In genomic region chr19:40549007-40549708, GRCh38 we compare ENCODE assay signal across 8 cellular contexts. TPM values are rescaled to one million over a fixed set of nuclear protein-coding genes. Genes with fewer than 3 reads are reported as not detected.
A peak's percentile ranks its signal among the peaks of the same experiment; 100 is the strongest.
DNase-seq lines count a peak whose midpoint lies in the region; ATAC-seq and TF ChIP-seq lines count a peak whose summit lies in the region.

No MANE protein-coding gene starts in this region.

- no peaks in the 10 kb centered on the region for H3K9me3 Mint-ChIP-seq in activated naive CD8-positive, alpha-beta T cell (ENCODE audit: low read depth)

- H3K36me3 ChIP-seq in BLaER1 (no peaks in the 10 kb centered on the region), iPS DF 6.9 (ENCODE audit: control insufficient read depth, insufficient read depth, low read length) (no peaks in the 10 kb centered on the region)

- no peaks in the 10 kb centered on the region for H3K36me3 Mint-ChIP-seq in activated naive CD8-positive, alpha-beta T cell

- H3K4me1 ChIP-seq in BLaER1 (peaks cover 5% of the 10 kb centered on the region; the same call in 1 of the 2 replicates), iPS DF 6.9 (ENCODE audit: control insufficient read depth, insufficient read depth, low read length) (no peaks in the 10 kb centered on the region; the same call in 1 of the 2 replicates)

- H3K4me3 Mint-ChIP-seq in activated naive CD8-positive, alpha-beta T cell, result peak overlapping the region; percentile 44

- peaks cover 13% of the 10 kb centered on the region for H3K4me1 Mint-ChIP-seq in activated naive CD8-positive, alpha-beta T cell (ENCODE audit: low read depth)

- ATAC-seq in SK-N-SH treated with all-trans-retinoic acid at 6 μM for 48 hours (peak; percentile 99), GM19463 (IDR thresholded peaks at IDR 0.05; ENCODE audit: unreplicated experiment) (no peak), HG03135 (IDR thresholded peaks at IDR 0.05; ENCODE audit: unreplicated experiment) (no peak)

- DNase-seq in HT-29 (ENCODE audit: low spot score) (peak; percentile 77), iPS DF 6.9 (ENCODE audit: low read depth, low spot score) (peak; percentile 82)
- peak; percentile 64 to 70 for DNase-seq in stimulated activated CD4-positive, alpha-beta T cell treated with anti-CD3 and anti-CD28 coated beads, Interleukin-1b, Interleukin-23, amount 100 ng/mL, for 4 hours (ENCODE audit: low read depth in 2 of 2)

- peaks cover 13% of the 10 kb centered on the region for H3K9me3 ChIP-seq in BLaER1
- no peaks in the 10 kb centered on the region; the same call in 1 of the 2 replicates for H3K9me3 ChIP-seq in iPS DF 6.9 (ENCODE audit: control insufficient read depth, insufficient read depth, low read length)

- H3K4me2 ChIP-seq in BLaER1, result peak overlapping the region; percentile 55

- no peak overlapping the region for H3K9ac ChIP-seq in BLaER1

- H3K27me3 ChIP-seq in BLaER1, result peaks cover 16% of the 10 kb centered on the region
- peaks cover 2% of the 10 kb centered on the region; the same call in 1 of the 2 replicates for H3K27me3 ChIP-seq in iPS DF 6.9 (ENCODE audit: control insufficient read depth, insufficient read depth, low read length)

- H3K27ac Mint-ChIP-seq in activated naive CD8-positive, alpha-beta T cell, result no peak overlapping the region

- H3K4me3 ChIP-seq in BLaER1, result no peak overlapping the region
- H3K4me3 ChIP-seq in iPS DF 6.9 (ENCODE audit: low read length), result peak overlapping the region; percentile 7; the same call in 1 of the 2 replicates

- no peaks in the 10 kb centered on the region for H4K20me1 ChIP-seq in BLaER1

- no CpG with 5 or more reads among the region's 43 CpGs for WGBS in iPS DF 6.9 (ENCODE audit: insufficient coverage, insufficient read length)

- peaks cover 30% of the 10 kb centered on the region for H3K27me3 Mint-ChIP-seq in activated naive CD8-positive, alpha-beta T cell

- no peak overlapping the region for H3K27ac ChIP-seq in BLaER1
- no peak overlapping the region for H3K27ac ChIP-seq in iPS DF 6.9 (ENCODE audit: low read length)

TF ChIP-seq in SK-N-SH treated with all-trans-retinoic acid at 6 μM for 48 hours, 23 proteins besides CTCF, POLR2A, EP300 and RAD21:
- no peak for TF ChIP-seq PPARA (CRISPR knock-in tag; IDR thresholded peaks at IDR 0.05; ENCODE audit: borderline replicate concordance)
- no peak for TF ChIP-seq TSHZ2 (CRISPR knock-in tag; IDR thresholded peaks at IDR 0.05)
- no peak for TF ChIP-seq ZNF8 (CRISPR knock-in tag; IDR thresholded peaks at IDR 0.05)
- no peak for TF ChIP-seq PATZ1 (CRISPR knock-in tag; IDR thresholded peaks at IDR 0.05; ENCODE audit: borderline replicate concordance)
- TF ChIP-seq SNAI2 (CRISPR knock-in tag; IDR thresholded peaks at IDR 0.05), result no peak
- no peak for TF ChIP-seq ZFP3 (CRISPR knock-in tag; IDR thresholded peaks at IDR 0.05)
- TF ChIP-seq GLIS3 (CRISPR knock-in tag; IDR thresholded peaks at IDR 0.05), result no peak
- TF ChIP-seq CREB5 (CRISPR knock-in tag; IDR thresholded peaks at IDR 0.05; ENCODE audit: low read depth), result no peak
- TF ChIP-seq BACH2 (CRISPR knock-in tag; IDR thresholded peaks at IDR 0.05; ENCODE audit: borderline replicate concordance), result no peak
- TF ChIP-seq, protein P1, sequence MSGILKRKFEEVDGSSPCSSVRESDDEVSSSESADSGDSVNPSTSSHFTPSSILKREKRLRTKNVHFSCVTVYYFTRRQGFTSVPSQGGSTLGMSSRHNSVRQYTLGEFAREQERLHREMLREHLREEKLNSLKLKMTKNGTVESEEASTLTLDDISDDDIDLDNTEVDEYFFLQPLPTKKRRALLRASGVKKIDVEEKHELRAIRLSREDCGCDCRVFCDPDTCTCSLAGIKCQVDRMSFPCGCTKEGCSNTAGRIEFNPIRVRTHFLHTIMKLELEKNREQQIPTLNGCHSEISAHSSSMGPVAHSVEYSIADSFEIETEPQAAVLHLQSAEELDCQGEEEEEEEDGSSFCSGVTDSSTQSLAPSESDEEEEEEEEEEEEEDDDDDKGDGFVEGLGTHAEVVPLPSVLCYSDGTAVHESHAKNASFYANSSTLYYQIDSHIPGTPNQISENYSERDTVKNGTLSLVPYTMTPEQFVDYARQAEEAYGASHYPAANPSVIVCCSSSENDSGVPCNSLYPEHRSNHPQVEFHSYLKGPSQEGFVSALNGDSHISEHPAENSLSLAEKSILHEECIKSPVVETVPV (CRISPR knock-in tag; IDR thresholded peaks at IDR 0.05), result no peak
- TF ChIP-seq ZNF70 (CRISPR knock-in tag; IDR thresholded peaks at IDR 0.05), result no peak
- TF ChIP-seq OSR1 (CRISPR knock-in tag; IDR thresholded peaks at IDR 0.05), result no peak
- no peak for TF ChIP-seq TOX (CRISPR knock-in tag; IDR thresholded peaks at IDR 0.05; ENCODE audit: borderline replicate concordance)
- TF ChIP-seq ZC3H10 (CRISPR knock-in tag; IDR thresholded peaks at IDR 0.05), result no peak
- TF ChIP-seq, protein P2, sequence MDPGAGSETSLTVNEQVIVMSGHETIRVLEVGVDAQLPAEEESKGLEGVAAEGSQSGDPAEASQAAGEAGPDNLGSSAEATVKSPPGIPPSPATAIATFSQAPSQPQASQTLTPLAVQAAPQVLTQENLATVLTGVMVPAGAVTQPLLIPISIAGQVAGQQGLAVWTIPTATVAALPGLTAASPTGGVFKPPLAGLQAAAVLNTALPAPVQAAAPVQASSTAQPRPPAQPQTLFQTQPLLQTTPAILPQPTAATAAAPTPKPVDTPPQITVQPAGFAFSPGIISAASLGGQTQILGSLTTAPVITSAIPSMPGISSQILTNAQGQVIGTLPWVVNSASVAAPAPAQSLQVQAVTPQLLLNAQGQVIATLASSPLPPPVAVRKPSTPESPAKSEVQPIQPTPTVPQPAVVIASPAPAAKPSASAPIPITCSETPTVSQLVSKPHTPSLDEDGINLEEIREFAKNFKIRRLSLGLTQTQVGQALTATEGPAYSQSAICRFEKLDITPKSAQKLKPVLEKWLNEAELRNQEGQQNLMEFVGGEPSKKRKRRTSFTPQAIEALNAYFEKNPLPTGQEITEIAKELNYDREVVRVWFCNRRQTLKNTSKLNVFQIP (CRISPR knock-in tag; IDR thresholded peaks at IDR 0.05; ENCODE audit: borderline replicate concordance, low read depth), result no peak
- TF ChIP-seq RARB (CRISPR knock-in tag; IDR thresholded peaks at IDR 0.05), result no peak
- TF ChIP-seq ESRRG (CRISPR knock-in tag; IDR thresholded peaks at IDR 0.05), result no peak
- TF ChIP-seq ARNTL (CRISPR knock-in tag; IDR thresholded peaks at IDR 0.05; ENCODE audit: borderline replicate concordance, low read depth), result no peak
- no peak for TF ChIP-seq TCF4 (CRISPR knock-in tag; IDR thresholded peaks at IDR 0.05; ENCODE audit: borderline replicate concordance)
TF ChIP-seq in SK-N-SH treated with all-trans-retinoic acid at 6 μM for 48 hours: peak in this region for 0.

RNA-seq across cellular contexts. Expression of gene SHKBP1, which starts 27.5 kb away (rescaled TPM):
- total RNA-seq in HT-29 (2014; rRNA removed; shearing (Covaris generic)), result 128 and 142 TPM in 2 replicates

RNA-seq across cellular contexts. Expression of gene LTBP4, which starts 52.0 kb away (rescaled TPM):
- total RNA-seq in HT-29 (2014; rRNA removed; shearing (Covaris generic)), result 42.1 and 56.7 TPM in 2 replicates
